Comparison of ENCODE assay signal across 1 cellular context in the genomic region with DNA sequence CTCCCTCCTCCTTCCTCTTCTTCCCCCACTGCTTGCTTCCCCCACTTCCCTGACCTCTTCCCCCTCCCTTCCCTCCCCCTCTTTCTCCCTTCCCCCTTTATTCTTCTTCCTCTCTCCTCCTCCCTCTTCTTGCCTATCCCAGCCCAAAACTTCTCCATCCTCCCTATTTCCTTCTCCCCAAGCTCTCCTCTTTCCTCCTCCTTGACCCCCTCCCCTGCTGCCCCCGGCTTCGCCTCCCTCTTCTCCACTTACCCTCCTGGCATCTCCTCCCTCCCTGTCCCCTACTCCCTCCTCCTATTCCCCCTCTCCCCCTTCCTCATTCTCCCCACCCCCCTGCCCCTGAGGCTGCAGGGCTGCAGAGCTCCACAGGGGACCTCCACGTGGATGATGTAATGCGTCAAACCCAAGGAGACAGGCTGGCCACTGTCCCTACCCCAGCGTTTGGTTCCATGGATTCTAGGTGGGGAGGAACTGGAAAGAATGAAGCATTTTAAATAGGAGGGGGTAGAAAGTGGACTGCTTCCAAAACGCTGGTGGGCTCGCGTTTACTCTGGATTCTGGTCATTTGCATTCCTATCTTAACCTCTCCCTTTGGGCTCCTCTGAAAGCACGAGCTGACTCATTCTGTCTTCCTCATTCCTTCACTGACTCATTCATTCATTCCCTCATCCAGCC.
TF ChIP-seq lines count a peak whose summit lies in the region.

No MANE protein-coding gene starts in this region.

TF ChIP-seq in K562, 482 proteins besides CTCF, POLR2A, EP300 and RAD21 (continued from another document):
- TF ChIP-seq, protein P1, sequence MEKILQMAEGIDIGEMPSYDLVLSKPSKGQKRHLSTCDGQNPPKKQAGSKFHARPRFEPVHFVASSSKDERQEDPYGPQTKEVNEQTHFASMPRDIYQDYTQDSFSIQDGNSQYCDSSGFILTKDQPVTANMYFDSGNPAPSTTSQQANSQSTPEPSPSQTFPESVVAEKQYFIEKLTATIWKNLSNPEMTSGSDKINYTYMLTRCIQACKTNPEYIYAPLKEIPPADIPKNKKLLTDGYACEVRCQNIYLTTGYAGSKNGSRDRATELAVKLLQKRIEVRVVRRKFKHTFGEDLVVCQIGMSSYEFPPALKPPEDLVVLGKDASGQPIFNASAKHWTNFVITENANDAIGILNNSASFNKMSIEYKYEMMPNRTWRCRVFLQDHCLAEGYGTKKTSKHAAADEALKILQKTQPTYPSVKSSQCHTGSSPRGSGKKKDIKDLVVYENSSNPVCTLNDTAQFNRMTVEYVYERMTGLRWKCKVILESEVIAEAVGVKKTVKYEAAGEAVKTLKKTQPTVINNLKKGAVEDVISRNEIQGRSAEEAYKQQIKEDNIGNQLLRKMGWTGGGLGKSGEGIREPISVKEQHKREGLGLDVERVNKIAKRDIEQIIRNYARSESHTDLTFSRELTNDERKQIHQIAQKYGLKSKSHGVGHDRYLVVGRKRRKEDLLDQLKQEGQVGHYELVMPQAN (IDR thresholded peaks at IDR 0.05; ENCODE audit: borderline replicate concordance) = peak; percentile 76; the same call in 1 of the 2 replicates
- TF ChIP-seq FOSL1 (tag; conservative IDR thresholded peaks at IDR 0.05) = peak; percentile 92
